27 cellular contexts compared by ENCODE assay signal in genomic region chr2:221997683-221998082, GRCh38.
"Had no signal": no experiment of that assay in that cellular context is flagged by ENCODE, and none has a peak within 500 bp of the region (broad histone marks: within the 10 kb centered on the region; RNA-seq: fewer than 3 reads in every experiment).

No MANE protein-coding gene starts in this region.

- H3K27ac Mint-ChIP-seq: activated CD4-positive, alpha-beta memory T cell treated with anti-CD3 and anti-CD28 coated beads, Interleukin-2, amount 10 ng/mL, durations not matched to agents 7 days and 5 days; activated CD4-positive, alpha-beta T cell treated with anti-CD3 and anti-CD28 coated beads, Interleukin-2, amount 10 ng/mL, durations not matched to agents 7 days and 5 days; activated naive CD4-positive, alpha-beta T cell treated with anti-CD3 and anti-CD28 coated beads, Interleukin-2, amount 10 ng/mL, durations not matched to agents 7 days and 5 days; activated naive CD8-positive, alpha-beta T cell treated with anti-CD3 and anti-CD28 coated beads, Interleukin-2, amount 10 ng/mL, durations not matched to agents 7 days and 5 days; activated T-cell treated with anti-CD3 and anti-CD28 coated beads, Interleukin-2, amount 50 U/mL, for 24 hours; neural progenitor cell; stimulated activated naive B cell treated with anti-CD40 and anti-IgM and Interleukin-4, amounts not matched to agents 10 μg/mL and 1 μg/mL and 100 μg/mL, for 72 hours had no signal

- H3K4me1 ChIP-seq: ascending aorta, gastroesophageal sphincter, parathyroid adenoma, right atrium auricular region, stomach, thyroid gland, upper lobe of right lung had no signal

- H3K9ac ChIP-seq: neural progenitor cell, parathyroid adenoma had no signal

- H3K27ac ChIP-seq: ascending aorta, gastroesophageal sphincter, hepatocyte, neural progenitor cell, parathyroid adenoma, right atrium auricular region, stomach, thyroid gland, upper lobe of right lung had no signal

- H3K9me3 ChIP-seq: ascending aorta, gastroesophageal sphincter, right atrium auricular region, stomach, thyroid gland, upper lobe of right lung had no signal

- H3K9me3 Mint-ChIP-seq: activated CD4-positive, alpha-beta memory T cell treated with anti-CD3 and anti-CD28 coated beads, Interleukin-2, amount 10 ng/mL, durations not matched to agents 7 days and 5 days; activated CD4-positive, alpha-beta T cell treated with anti-CD3 and anti-CD28 coated beads, Interleukin-2, amount 10 ng/mL, durations not matched to agents 7 days and 5 days; activated naive CD4-positive, alpha-beta T cell treated with anti-CD3 and anti-CD28 coated beads, Interleukin-2, amount 10 ng/mL, durations not matched to agents 7 days and 5 days; activated naive CD8-positive, alpha-beta T cell treated with anti-CD3 and anti-CD28 coated beads, Interleukin-2, amount 10 ng/mL, durations not matched to agents 7 days and 5 days; activated T-cell treated with anti-CD3 and anti-CD28 coated beads, Interleukin-2, amount 50 U/mL, for 24 hours had no signal

- H3K4me2 ChIP-seq: hepatocyte, neural progenitor cell had no signal

- H3K36me3 Mint-ChIP-seq: activated naive CD4-positive, alpha-beta T cell treated with anti-CD3 and anti-CD28 coated beads, Interleukin-2, amount 10 ng/mL, durations not matched to agents 7 days and 5 days; activated naive CD8-positive, alpha-beta T cell treated with anti-CD3 and anti-CD28 coated beads, Interleukin-2, amount 10 ng/mL, durations not matched to agents 7 days and 5 days; naive thymus-derived CD8-positive, alpha-beta T cell; neural progenitor cell; stimulated activated naive B cell treated with anti-CD40 and anti-IgM and Interleukin-4, amounts not matched to agents 10 μg/mL and 1 μg/mL and 100 μg/mL, for 72 hours had no signal

- FAIRE-seq: endothelial cell of umbilical vein had no signal

- H3K27me3 ChIP-seq: ascending aorta, gastroesophageal sphincter, hepatocyte, neural progenitor cell, right atrium auricular region, stomach, thyroid gland, upper lobe of right lung had no signal

- ATAC-seq: gastroesophageal sphincter; left ventricle myocardium superior; naive thymus-derived CD8-positive, alpha-beta T cell; stimulated activated naive B cell treated with anti-CD40 and anti-IgM and Interleukin-4, amounts not matched to agents 10 μg/mL and 1 μg/mL and 100 μg/mL, for 72 hours; upper lobe of right lung had no signal

- H3K4me3 ChIP-seq: ascending aorta, gastroesophageal sphincter, hepatocyte, neural progenitor cell, right atrium auricular region, stomach, thyroid gland, upper lobe of right lung had no signal

- H3K4me1 Mint-ChIP-seq: activated CD4-positive, alpha-beta memory T cell treated with anti-CD3 and anti-CD28 coated beads, Interleukin-2, amount 10 ng/mL, durations not matched to agents 7 days and 5 days; activated CD4-positive, alpha-beta T cell treated with anti-CD3 and anti-CD28 coated beads, Interleukin-2, amount 10 ng/mL, durations not matched to agents 7 days and 5 days; activated naive CD4-positive, alpha-beta T cell treated with anti-CD3 and anti-CD28 coated beads, Interleukin-2, amount 10 ng/mL, durations not matched to agents 7 days and 5 days; activated naive CD8-positive, alpha-beta T cell treated with anti-CD3 and anti-CD28 coated beads, Interleukin-2, amount 10 ng/mL, durations not matched to agents 7 days and 5 days; naive thymus-derived CD8-positive, alpha-beta T cell; stimulated activated naive B cell treated with anti-CD40 and anti-IgM and Interleukin-4, amounts not matched to agents 10 μg/mL and 1 μg/mL and 100 μg/mL, for 72 hours had no signal

- H2AFZ ChIP-seq: hepatocyte, neural progenitor cell, parathyroid adenoma had no signal

- H3K36me3 ChIP-seq: ascending aorta, gastroesophageal sphincter, neural progenitor cell, right atrium auricular region, stomach, thyroid gland, upper lobe of right lung had no signal

- H3K27me3 Mint-ChIP-seq: activated CD4-positive, alpha-beta memory T cell treated with anti-CD3 and anti-CD28 coated beads, Interleukin-2, amount 10 ng/mL, durations not matched to agents 7 days and 5 days; activated CD4-positive, alpha-beta T cell treated with anti-CD3 and anti-CD28 coated beads, Interleukin-2, amount 10 ng/mL, durations not matched to agents 7 days and 5 days; activated naive CD4-positive, alpha-beta T cell treated with anti-CD3 and anti-CD28 coated beads, Interleukin-2, amount 10 ng/mL, durations not matched to agents 7 days and 5 days; activated naive CD8-positive, alpha-beta T cell treated with anti-CD3 and anti-CD28 coated beads, Interleukin-2, amount 10 ng/mL, durations not matched to agents 7 days and 5 days; activated T-cell treated with anti-CD3 and anti-CD28 coated beads, Interleukin-2, amount 50 U/mL, for 24 hours had no signal

- DNase-seq: activated CD4-positive, alpha-beta memory T cell treated with anti-CD3 and anti-CD28 coated beads, Interleukin-2, amount 10 ng/mL, durations not matched to agents 7 days and 5 days; activated CD4-positive, alpha-beta T cell treated with anti-CD3 and anti-CD28 coated beads for 1 hour; activated CD4-positive, alpha-beta T cell treated with anti-CD3 and anti-CD28 coated beads, Interleukin-2, amount 10 ng/mL, durations not matched to agents 7 days and 5 days; activated CD8-positive, alpha-beta memory T cell treated with anti-CD3 and anti-CD28 coated beads, Interleukin-2, amount 50 U/mL, for 48 hours; activated gamma-delta T cell; activated naive CD4-positive, alpha-beta T cell treated with anti-CD3 and anti-CD28 coated beads, Interleukin-2, amount 10 ng/mL, durations not matched to agents 7 days and 5 days; activated naive CD8-positive, alpha-beta T cell treated with anti-CD3 and anti-CD28 coated beads, Interleukin-2, amount 10 ng/mL, durations not matched to agents 7 days and 5 days; activated T-cell treated with anti-CD3 and anti-CD28 coated beads, Interleukin-2, amount 50 U/mL, for 24 hours; caudate nucleus; left cardiac atrium; left ventricle myocardium superior; naive thymus-derived CD8-positive, alpha-beta T cell; occipital lobe; stimulated activated CD4-positive, alpha-beta T cell treated with anti-CD3 and anti-CD28 coated beads, Interleukin-15, amount 100 ng/mL, for 24 hours; stimulated activated CD4-positive, alpha-beta T cell treated with anti-CD3 and anti-CD28 coated beads, Interleukin-2, amount 100 ng/mL, for 24 hours; stimulated activated naive B cell treated with anti-CD40 and anti-IgM and Interleukin-4, amounts not matched to agents 10 μg/mL and 1 μg/mL and 100 μg/mL, for 72 hours; stomach; T-helper 9 cell; thyroid gland; upper lobe of right lung had no signal

- H3K79me2 ChIP-seq: hepatocyte, parathyroid adenoma had no signal

- H3K4me3 Mint-ChIP-seq: activated CD4-positive, alpha-beta memory T cell treated with anti-CD3 and anti-CD28 coated beads, Interleukin-2, amount 10 ng/mL, durations not matched to agents 7 days and 5 days; activated CD4-positive, alpha-beta T cell treated with anti-CD3 and anti-CD28 coated beads, Interleukin-2, amount 10 ng/mL, durations not matched to agents 7 days and 5 days; activated naive CD4-positive, alpha-beta T cell treated with anti-CD3 and anti-CD28 coated beads, Interleukin-2, amount 10 ng/mL, durations not matched to agents 7 days and 5 days; activated naive CD8-positive, alpha-beta T cell treated with anti-CD3 and anti-CD28 coated beads, Interleukin-2, amount 10 ng/mL, durations not matched to agents 7 days and 5 days; activated T-cell treated with anti-CD3 and anti-CD28 coated beads, Interleukin-2, amount 50 U/mL, for 24 hours; naive thymus-derived CD8-positive, alpha-beta T cell; neural progenitor cell; stimulated activated naive B cell treated with anti-CD40 and anti-IgM and Interleukin-4, amounts not matched to agents 10 μg/mL and 1 μg/mL and 100 μg/mL, for 72 hours had no signal
